8 cellular contexts compared by ENCODE assay signal in genomic region chr9:72280913-72281500, GRCh38.
A peak's percentile ranks its signal among the peaks of the same experiment; 100 is the strongest.
DNase-seq lines count a peak whose midpoint lies in the region; ATAC-seq and TF ChIP-seq lines count a peak whose summit lies in the region.

No MANE protein-coding gene starts in this region.

- POLR2A ChIA-PET in A673 (lab: Charles Lee; ENCODE audit: low non-redundant PET): no interaction called here

- ATAC-seq in GM18502 (IDR thresholded peaks at IDR 0.05; ENCODE audit: poor library complexity, unreplicated experiment) (peak; percentile 89), HG02943 (IDR thresholded peaks at IDR 0.05; ENCODE audit: low read depth, unreplicated experiment) (peak; percentile 57)

- H3K27ac ChIP-seq in A673 (ENCODE audit: low read depth, low read length, poor library complexity, severe bottlenecking) (no peak overlapping the region), caudate nucleus (ENCODE audit: low read depth, low read length) (no peak overlapping the region)

- H3K4me1 ChIP-seq in A673 (ENCODE audit: insufficient read depth, low read length, poor library complexity, severe bottlenecking): no peaks in the 10 kb centered on the region

- TF ChIP-seq CTCF in A673 (conservative IDR thresholded peaks at IDR 0.05; ENCODE audit: low read depth, low read length): peak; percentile 92
- TF ChIP-seq CTCF in kidney epithelial cell (IDR thresholded peaks at IDR 0.05; ENCODE audit: insufficient read depth, low read length, poor library complexity, severe bottlenecking): peak; percentile 96

- DNase-seq in A673 (ENCODE audit: low spot score) (peak; percentile 72), NCI-H2171 treated with DMSO at 0.1 percent for 48 hours (lab: John Stamatoyannopoulos, UW) (peak; percentile 72), caudate nucleus (lab: John Stamatoyannopoulos, UW) (peak in 55 of 61 donors; percentile 2 to 84 (median 43)), kidney epithelial cell (ENCODE audit: low read depth) (no peak)
- peak; percentile 31 to 45 (median 38) for DNase-seq in activated CD4-positive, CD25-positive, alpha-beta regulatory T cell (lab: John Stamatoyannopoulos, UW)
- DNase-seq in stimulated activated CD4-positive, alpha-beta T cell treated with anti-CD3 and anti-CD28 coated beads, Interleukin-2, amount 100 ng/mL, for 4 hours (ENCODE audit: low read depth): peak; percentile 44

- no peaks in the 10 kb centered on the region for H3K9me3 ChIP-seq in A673 (ENCODE audit: low read depth, low read length, poor library complexity, severe bottlenecking)

- no TSS peak for BruUV-seq in A673 (replicated peaks; lab: Mats Ljungman, UMichigan)

- H3K4me3 ChIP-seq in A673 (ENCODE audit: low read depth, low read length, poor library complexity, severe bottlenecking) (no peak overlapping the region), kidney epithelial cell (ENCODE audit: low read depth, low read length) (no peak overlapping the region)

- H3K36me3 ChIP-seq in A673 (ENCODE audit: insufficient read depth, low read length, poor library complexity, severe bottlenecking): no peaks in the 10 kb centered on the region
- no peaks in the 10 kb centered on the region for H3K36me3 ChIP-seq in kidney epithelial cell (ENCODE audit: control insufficient read depth, insufficient read depth, low read length)

- intact Hi-C loops in A673 (cut with micrococcal nuclease; ENCODE audit: unreplicated experiment): loop anchor here (2.0 to 10.0 kb wide), 4 partner anchors 312 to 904 kb away; no protein-coding TSS in a partner anchor

- H3K27me3 ChIP-seq in A673 (replicated peaks; ENCODE audit: insufficient read depth, low read depth, low read length, poor library complexity) (no peaks in the 10 kb centered on the region), kidney epithelial cell (ENCODE audit: control insufficient read depth, insufficient read depth, low read length) (no peaks in the 10 kb centered on the region)

- CTCF ChIA-PET in A673 (lab: Charles Lee): interaction anchor here (0.6 to 1.9 kb wide), 8 partner anchors 11 to 801 kb away, joined by 3 to 14 read pairs (median 4); no protein-coding TSS in a partner anchor
